ENCODE assay signal across 10 cellular contexts in the genomic region with DNA sequence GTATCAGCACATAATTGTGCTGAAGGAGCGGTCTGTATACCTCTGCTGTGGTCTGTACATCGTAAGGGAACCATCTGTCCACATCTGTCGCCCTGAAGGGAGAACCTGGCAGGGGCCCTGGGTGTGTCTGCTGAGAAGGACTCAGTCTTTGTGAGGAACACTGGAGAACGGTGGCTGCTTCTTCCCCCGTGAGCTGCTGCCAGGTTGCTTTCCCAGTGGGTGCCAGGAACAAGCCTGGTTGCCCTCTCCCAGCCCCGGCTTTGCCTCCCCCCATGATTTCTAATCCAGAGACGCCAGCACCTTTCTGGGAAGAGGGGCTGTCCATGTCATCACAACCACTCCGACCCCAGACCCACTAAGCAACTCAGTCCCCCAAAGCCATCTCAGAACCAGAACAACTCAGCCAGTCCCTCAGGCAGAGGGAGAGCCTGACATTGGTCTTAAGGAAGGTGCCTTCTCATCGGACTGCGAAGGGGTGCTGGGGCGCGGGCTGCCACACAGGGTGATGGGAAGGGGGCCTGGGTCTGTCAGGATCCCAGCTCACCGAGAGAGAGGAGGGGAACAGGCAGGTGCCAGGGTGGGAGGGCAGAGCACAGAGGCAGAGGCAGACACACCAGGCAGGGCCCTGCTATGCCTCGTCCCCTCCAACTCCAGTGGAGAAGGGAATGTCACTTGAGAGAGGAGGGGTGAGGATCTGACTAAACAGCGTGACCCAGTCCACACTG. TPM values are rescaled to one million over a fixed set of nuclear protein-coding genes. Genes with fewer than 3 reads are reported as not detected.
DNase-seq lines count a peak whose midpoint lies in the region; ATAC-seq, FAIRE-seq and TF ChIP-seq lines count a peak whose summit lies in the region.
"Had no signal": no experiment of that assay in that cellular context is flagged by ENCODE, and none has a peak within 500 bp of the region (broad histone marks: within the 10 kb centered on the region; RNA-seq: fewer than 3 reads in every experiment).

No MANE protein-coding gene starts in this region.

- no peak overlapping the region for H2AFZ ChIP-seq in hepatocyte

- POLR2A ChIA-PET in activated CD4-positive, alpha-beta T cell treated with anti-CD3 and anti-CD28 coated beads, Interleukin-2, amount 10 ng/mL, durations not matched to agents 7 days and 5 days (lab: Charles Lee): interaction anchor here (0.5 to 0.9 kb wide), 2 partner anchors 9 to 61 kb away, joined by 4 read pairs; no protein-coding TSS in a partner anchor
- POLR2A ChIA-PET in activated CD4-positive, alpha-beta memory T cell treated with anti-CD3 and anti-CD28 coated beads for 36 hours (lab: Charles Lee): no interaction called here

- H3K27me3 ChIP-seq in hepatocyte: no peaks in the 10 kb centered on the region

- peaks cover 65% of the 10 kb centered on the region for H3K79me2 ChIP-seq in hepatocyte

- no peaks in the 10 kb centered on the region for H3K9me2 ChIP-seq in hepatocyte (replicated peaks; ENCODE audit: insufficient read depth)

- no peak for DNase-seq in activated CD4-positive, alpha-beta T cell treated with anti-CD3 and anti-CD28 coated beads, Interleukin-2, amount 10 ng/mL, durations not matched to agents 7 days and 5 days
- no peak for DNase-seq in activated CD4-positive, alpha-beta T cell treated with anti-CD3 and anti-CD28 coated beads for 48 hours
- DNase-seq in activated CD4-positive, alpha-beta memory T cell treated with anti-CD3 and anti-CD28 coated beads for 36 hours: no peak
- DNase-seq in hepatocyte (ENCODE audit: low spot score): peak; percentile 3
- DNase-seq in HK-2 (ENCODE audit: unreplicated experiment): no peak
- no peak for DNase-seq in GM19239 (ENCODE audit: insufficient read length, low spot score)
- no peak for DNase-seq in SHP77 treated with DMSO at 0.1 percent for 48 hours (lab: John Stamatoyannopoulos, UW)
- DNase-seq: ACHN, NCI-H1930 had no signal

- no peaks in the 10 kb centered on the region for H3K36me3 ChIP-seq in hepatocyte (replicated peaks; ENCODE audit: insufficient read depth, low read depth)

- 91% methylated on average over 15 of the region's 15 CpGs for WGBS in hepatocyte (ENCODE audit: low lambda C conversion rate, missing lambda C conversion rate)

- H3K27ac Mint-ChIP-seq in activated CD4-positive, alpha-beta T cell treated with anti-CD3 and anti-CD28 coated beads, Interleukin-2, amount 10 ng/mL, durations not matched to agents 7 days and 5 days: peak overlapping the region; percentile 88
- peak overlapping the region; percentile 49 for H3K27ac Mint-ChIP-seq in activated CD4-positive, alpha-beta memory T cell treated with anti-CD3 and anti-CD28 coated beads for 36 hours
- H3K27ac Mint-ChIP-seq in stimulated activated memory B cell treated with anti-CD40 and anti-IgM and Interleukin-4, amounts not matched to agents 10 μg/mL and 1 μg/mL and 100 μg/mL, for 72 hours: peak overlapping the region; percentile 83

- TF ChIP-seq CTCF in hepatocyte (IDR thresholded peaks at IDR 0.05; ENCODE audit: poor library complexity): no peak

- peaks cover 81% of the 10 kb centered on the region for H3K4me1 Mint-ChIP-seq in activated CD4-positive, alpha-beta T cell treated with anti-CD3 and anti-CD28 coated beads, Interleukin-2, amount 10 ng/mL, durations not matched to agents 7 days and 5 days
- H3K4me1 Mint-ChIP-seq in activated CD4-positive, alpha-beta memory T cell treated with anti-CD3 and anti-CD28 coated beads for 36 hours (ENCODE audit: low read depth): peaks cover 67% of the 10 kb centered on the region
- peaks cover 87% of the 10 kb centered on the region for H3K4me1 Mint-ChIP-seq in stimulated activated memory B cell treated with anti-CD40 and anti-IgM and Interleukin-4, amounts not matched to agents 10 μg/mL and 1 μg/mL and 100 μg/mL, for 72 hours

- H3K4me3 Mint-ChIP-seq in activated CD4-positive, alpha-beta T cell treated with anti-CD3 and anti-CD28 coated beads, Interleukin-2, amount 10 ng/mL, durations not matched to agents 7 days and 5 days: no peak overlapping the region
- H3K4me3 Mint-ChIP-seq in activated CD4-positive, alpha-beta memory T cell treated with anti-CD3 and anti-CD28 coated beads for 36 hours: no peak overlapping the region
- H3K4me3 Mint-ChIP-seq in stimulated activated memory B cell treated with anti-CD40 and anti-IgM and Interleukin-4, amounts not matched to agents 10 μg/mL and 1 μg/mL and 100 μg/mL, for 72 hours: peak overlapping the region; percentile 38

- H3K4me2 ChIP-seq in hepatocyte: no peak overlapping the region

- no peaks in the 10 kb centered on the region for H3K27me3 Mint-ChIP-seq in activated CD4-positive, alpha-beta T cell treated with anti-CD3 and anti-CD28 coated beads, Interleukin-2, amount 10 ng/mL, durations not matched to agents 7 days and 5 days
- no peaks in the 10 kb centered on the region for H3K27me3 Mint-ChIP-seq in activated CD4-positive, alpha-beta memory T cell treated with anti-CD3 and anti-CD28 coated beads for 36 hours
- H3K27me3 Mint-ChIP-seq in stimulated activated memory B cell treated with anti-CD40 and anti-IgM and Interleukin-4, amounts not matched to agents 10 μg/mL and 1 μg/mL and 100 μg/mL, for 72 hours: no peaks in the 10 kb centered on the region

- no peak for ATAC-seq in stimulated activated memory B cell treated with anti-CD40 and anti-IgM and Interleukin-4, amounts not matched to agents 10 μg/mL and 1 μg/mL and 100 μg/mL, for 72 hours

- CTCF ChIA-PET in activated CD4-positive, alpha-beta T cell treated with anti-CD3 and anti-CD28 coated beads, Interleukin-2, amount 10 ng/mL, durations not matched to agents 7 days and 5 days (lab: Charles Lee): interaction anchor here (1.0 to 9.8 kb wide), 5 partner anchors 7 to 49 kb away, joined by 4 to 128 read pairs (median 7); a partner anchor contains a TSS
- CTCF ChIA-PET in activated CD4-positive, alpha-beta memory T cell treated with anti-CD3 and anti-CD28 coated beads for 36 hours (lab: Charles Lee): interaction anchor here (1.0 to 1.8 kb wide), 2 partner anchors 11 to 16 kb away, joined by 3 to 9 read pairs; no protein-coding TSS in a partner anchor

- no peak overlapping the region for H3K27ac ChIP-seq in hepatocyte

- H3K9me3 Mint-ChIP-seq in activated CD4-positive, alpha-beta T cell treated with anti-CD3 and anti-CD28 coated beads, Interleukin-2, amount 10 ng/mL, durations not matched to agents 7 days and 5 days: no peaks in the 10 kb centered on the region
- no peaks in the 10 kb centered on the region for H3K9me3 Mint-ChIP-seq in activated CD4-positive, alpha-beta memory T cell treated with anti-CD3 and anti-CD28 coated beads for 36 hours
- no peaks in the 10 kb centered on the region for H3K9me3 Mint-ChIP-seq in stimulated activated memory B cell treated with anti-CD40 and anti-IgM and Interleukin-4, amounts not matched to agents 10 μg/mL and 1 μg/mL and 100 μg/mL, for 72 hours

- peaks cover 33% of the 10 kb centered on the region for H3K36me3 Mint-ChIP-seq in activated CD4-positive, alpha-beta T cell treated with anti-CD3 and anti-CD28 coated beads, Interleukin-2, amount 10 ng/mL, durations not matched to agents 7 days and 5 days (ENCODE audit: low read depth)
- H3K36me3 Mint-ChIP-seq in activated CD4-positive, alpha-beta memory T cell treated with anti-CD3 and anti-CD28 coated beads for 36 hours: no peaks in the 10 kb centered on the region
- H3K36me3 Mint-ChIP-seq in stimulated activated memory B cell treated with anti-CD40 and anti-IgM and Interleukin-4, amounts not matched to agents 10 μg/mL and 1 μg/mL and 100 μg/mL, for 72 hours: no peaks in the 10 kb centered on the region

- no peaks in the 10 kb centered on the region for H3K9me3 ChIP-seq in hepatocyte (ENCODE audit: low read depth)

- intact Hi-C loops in activated CD4-positive, alpha-beta memory T cell treated with anti-CD3 and anti-CD28 coated beads for 36 hours (cut with micrococcal nuclease): loop anchor here (5.0 to 10.0 kb wide), 2 partner anchors 353 to 1045 kb away; a partner anchor contains a TSS

- no peak overlapping the region for H3K4me3 ChIP-seq in hepatocyte

- FAIRE-seq in GM19239 (lab: Jason Lieb, UNC): no peak

- peaks cover 19% of the 10 kb centered on the region for H3K4me1 ChIP-seq in hepatocyte (ENCODE audit: insufficient read depth)

- peaks cover 9% of the 10 kb centered on the region for H4K20me1 ChIP-seq in hepatocyte (ENCODE audit: insufficient read depth, poor library complexity, severe bottlenecking)

RNA-seq across cellular contexts. Expression of a gene that starts 8.5 kb away (rescaled TPM):
- 100 to 1,000 TPM; 121 to 136 TPM for total RNA-seq in activated CD4-positive, alpha-beta T cell treated with anti-CD3 and anti-CD28 coated beads, Interleukin-2, amount 10 ng/mL, durations not matched to agents 7 days and 5 days
- 10 to 100 TPM; 59.9 to 67.1 TPM for total RNA-seq in activated CD4-positive, alpha-beta memory T cell treated with anti-CD3 and anti-CD28 coated beads for 36 hours
- total RNA-seq in hepatocyte: 9.0 and 11.6 TPM in 2 replicates
- polyA plus RNA-seq in hepatocyte: 5.9 and 6.7 TPM in 2 replicates
